In the genomic region with DNA sequence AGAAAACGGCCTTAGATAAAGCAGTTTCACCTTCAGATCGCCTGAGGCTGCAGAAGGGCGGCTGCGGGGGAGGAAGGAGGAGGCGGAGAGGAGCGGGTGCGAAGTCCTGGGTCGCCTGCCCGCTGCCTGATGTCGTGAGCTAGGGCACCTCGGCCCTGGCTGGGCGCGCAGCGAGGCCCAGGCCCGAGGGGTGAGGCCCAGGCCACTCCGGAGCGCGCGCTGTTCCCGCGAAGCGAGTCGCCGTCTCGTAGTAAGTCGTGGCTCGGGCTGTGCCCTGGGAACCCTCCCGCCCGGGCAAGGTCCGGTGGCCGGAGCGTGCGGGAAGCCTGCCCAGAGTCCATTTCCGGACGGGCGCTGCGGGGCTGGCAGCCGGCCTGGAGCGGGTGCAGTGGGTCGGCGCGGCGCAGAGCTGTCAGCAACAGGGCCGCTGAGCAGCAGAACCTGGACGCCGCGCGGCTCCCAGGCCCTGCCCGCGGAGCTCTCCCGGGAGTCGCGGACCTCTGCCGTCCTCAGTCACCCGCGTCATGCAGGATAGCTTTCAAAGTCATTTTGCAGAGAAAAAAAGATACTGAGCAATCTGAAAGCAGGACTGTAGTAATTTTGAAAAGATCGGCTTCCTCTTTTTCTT, we compare ENCODE assay signal across 8 cellular contexts. TPM values are rescaled to one million over a fixed set of nuclear protein-coding genes. Genes with fewer than 3 reads are reported as not detected.
DNase-seq lines count a peak whose midpoint lies in the region; ATAC-seq and TF ChIP-seq lines count a peak whose summit lies in the region.

No MANE protein-coding gene starts in this region.

- H3K27ac ChIP-seq in SK-N-SH (ENCODE audit: low read depth in 2 of 2, low read length in 1 of 2) = peak overlapping the region; percentile 97 to 98

- DNase-seq in AG09309 (ENCODE audit: low read depth) (no peak), SK-N-SH (peak; percentile 84), T47D (ENCODE audit: low read depth in 1 of 2, low spot score in 1 of 2) (peak; percentile 31 to 42), skeletal muscle cell (ENCODE audit: low read depth) (no peak), NCI-H1930 (lab: John Stamatoyannopoulos, UW) (no peak)

- peak overlapping the region; percentile 94 for H3K4me2 ChIP-seq in SK-N-SH

- CTCF ChIA-PET in SK-N-SH (lab: Yijun Ruan, JAX) = interaction anchor here (1.0 to 4.4 kb wide), 11 partner anchors 10 to 122 kb away, joined by 3 to 16 read pairs (median 5); a partner anchor contains a TSS

- no peak for TF ChIP-seq CTCF in AG09309 (IDR thresholded peaks at IDR 0.05; ENCODE audit: control insufficient read depth, insufficient read depth, low read depth, low read length, missing control alignments)
- TF ChIP-seq CTCF in SK-N-SH (IDR thresholded peaks at IDR 0.05) = no peak

- no peak; a peak in 1 of 4 replicates for TF ChIP-seq EP300 in SK-N-SH (IDR thresholded peaks at IDR 0.05; ENCODE audit: borderline replicate concordance in 1 of 2, low read depth in 1 of 2, low read length in 1 of 2)

- peaks cover 49% of the 10 kb centered on the region for H3K79me2 ChIP-seq in SK-N-SH (ENCODE audit: insufficient read depth)

- H3K4me1 ChIP-seq in SK-N-SH (ENCODE audit: control insufficient read depth in 1 of 2, insufficient read depth in 2 of 2, low read depth in 1 of 2, low read length in 1 of 2) = peaks cover 3 to 16% of the 10 kb centered on the region in 2 experiments; a peak in 3 of 4 replicates

- 0 out of 2 replicates have a peak, but pooled peaks cover 8% of the 10 kb centered on the region for H3K9me3 ChIP-seq in SK-N-SH
- no peaks in the 10 kb centered on the region for H3K9me3 ChIP-seq in iPS-18c (ENCODE audit: control insufficient read depth, insufficient read depth, low read length)

- H3K4me3 ChIP-seq in AG09309 (ENCODE audit: control insufficient read depth, low read depth, low read length) (peak overlapping the region; percentile 81), SK-N-SH (ENCODE audit: low read depth in 2 of 2, low read length in 1 of 2) (peak overlapping the region; percentile 81 to 84), iPS-18c (ENCODE audit: insufficient read depth, low read depth, low read length) (peak overlapping the region; percentile 71), skeletal muscle cell (ENCODE audit: low read depth, low read length) (peak overlapping the region; percentile 62)

- no peaks in the 10 kb centered on the region for H3K27me3 ChIP-seq in SK-N-SH (ENCODE audit: insufficient read depth)

- no peak for TF ChIP-seq RAD21 in SK-N-SH (IDR thresholded peaks at IDR 0.05; ENCODE audit: low read length)

- H3K9ac ChIP-seq in SK-N-SH = peak overlapping the region; percentile 84

- peak overlapping the region; percentile 88 for H2AFZ ChIP-seq in SK-N-SH (ENCODE audit: low read depth)

- in situ Hi-C loops in T47D (cut with HindIII; ENCODE audit: low pct_unique_long_range_greater_than_20kb, low sequenced_read_pairs) = no loop called here

- 12% methylated on average over 25 of the region's 57 CpGs for WGBS in SK-N-SH (ENCODE audit: low lambda C conversion rate)

- H4K20me1 ChIP-seq in SK-N-SH (ENCODE audit: insufficient read depth) = no peaks in the 10 kb centered on the region

- POLR2A ChIA-PET in SK-N-SH (lab: Yijun Ruan, JAX) = interaction anchor here (0.7 to 1.8 kb wide), 10 partner anchors 10 to 1893 kb away, joined by 3 to 9 read pairs (median 4); no protein-coding TSS in a partner anchor

- H3K9me2 ChIP-seq in SK-N-SH = no peaks in the 10 kb centered on the region

- H3F3A ChIP-seq in SK-N-SH (replicated peaks; ENCODE audit: insufficient read depth) = peaks cover 20% of the 10 kb centered on the region

- peaks cover 11 to 12% of the 10 kb centered on the region in 2 experiments for H3K36me3 ChIP-seq in SK-N-SH (replicated peaks in 1 of 2; ENCODE audit: control insufficient read depth in 1 of 2, insufficient read depth in 2 of 2, low read length in 1 of 2)

- ATAC-seq in GM19043 (IDR thresholded peaks at IDR 0.05; ENCODE audit: low read depth, unreplicated experiment) = peak; percentile 48
- ATAC-seq in HG03139 (IDR thresholded peaks at IDR 0.05; ENCODE audit: unreplicated experiment) = peak; percentile 52

TF ChIP-seq in SK-N-SH, 30 proteins besides CTCF, POLR2A, EP300 and RAD21:
- TF ChIP-seq JUND (IDR thresholded peaks at IDR 0.05) = no peak
- TF ChIP-seq ELF1 (IDR thresholded peaks at IDR 0.05) = no peak
- no peak for TF ChIP-seq RFX5 (IDR thresholded peaks at IDR 0.05; ENCODE audit: low read length)
- TF ChIP-seq FOXJ3 (CRISPR knock-in tag; IDR thresholded peaks at IDR 0.05) = no peak
- TF ChIP-seq, protein P1, sequence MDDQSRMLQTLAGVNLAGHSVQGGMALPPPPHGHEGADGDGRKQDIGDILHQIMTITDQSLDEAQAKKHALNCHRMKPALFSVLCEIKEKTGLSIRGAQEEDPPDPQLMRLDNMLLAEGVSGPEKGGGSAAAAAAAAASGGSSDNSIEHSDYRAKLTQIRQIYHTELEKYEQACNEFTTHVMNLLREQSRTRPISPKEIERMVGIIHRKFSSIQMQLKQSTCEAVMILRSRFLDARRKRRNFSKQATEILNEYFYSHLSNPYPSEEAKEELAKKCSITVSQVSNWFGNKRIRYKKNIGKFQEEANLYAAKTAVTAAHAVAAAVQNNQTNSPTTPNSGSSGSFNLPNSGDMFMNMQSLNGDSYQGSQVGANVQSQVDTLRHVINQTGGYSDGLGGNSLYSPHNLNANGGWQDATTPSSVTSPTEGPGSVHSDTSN (IDR thresholded peaks at IDR 0.05) = no peak
- peak; percentile 55; the same call in 1 of the 2 replicates for TF ChIP-seq MXI1 (IDR thresholded peaks at IDR 0.05; ENCODE audit: low read depth, low read length)
- TF ChIP-seq FOSL2 (IDR thresholded peaks at IDR 0.05; ENCODE audit: borderline replicate concordance, low read depth) = no peak
- TF ChIP-seq, protein P2, sequence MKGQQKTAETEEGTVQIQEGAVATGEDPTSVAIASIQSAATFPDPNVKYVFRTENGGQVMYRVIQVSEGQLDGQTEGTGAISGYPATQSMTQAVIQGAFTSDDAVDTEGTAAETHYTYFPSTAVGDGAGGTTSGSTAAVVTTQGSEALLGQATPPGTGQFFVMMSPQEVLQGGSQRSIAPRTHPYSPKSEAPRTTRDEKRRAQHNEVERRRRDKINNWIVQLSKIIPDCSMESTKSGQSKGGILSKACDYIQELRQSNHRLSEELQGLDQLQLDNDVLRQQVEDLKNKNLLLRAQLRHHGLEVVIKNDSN (IDR thresholded peaks at IDR 0.05; ENCODE audit: borderline replicate concordance, low read depth) = no peak
- TF ChIP-seq NFIC (IDR thresholded peaks at IDR 0.05; ENCODE audit: borderline replicate concordance) = peak; percentile 38; the same call in 1 of the 2 replicates
- TF ChIP-seq, protein P3, sequence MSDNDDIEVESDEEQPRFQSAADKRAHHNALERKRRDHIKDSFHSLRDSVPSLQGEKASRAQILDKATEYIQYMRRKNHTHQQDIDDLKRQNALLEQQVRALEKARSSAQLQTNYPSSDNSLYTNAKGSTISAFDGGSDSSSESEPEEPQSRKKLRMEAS (IDR thresholded peaks at IDR 0.05; ENCODE audit: low read depth) = peak; percentile 4
TF ChIP-seq in SK-N-SH: peak in this region for 3.

RNA-seq across cellular contexts. Expression of a gene that starts 18.7 kb away (rescaled TPM):
- polyA plus RNA-seq in SK-N-SH (2012; rRNA removed) = 16.4 and 21.2 TPM in 2 replicates
- 13.7 and 16.3 TPM in 2 replicates for polyA plus RNA-seq in SK-N-SH (2012; cell fraction: cytosol; rRNA removed)
- polyA plus RNA-seq in SK-N-SH (2012; cell fraction: nucleus; rRNA removed) = 21.6 and 24.9 TPM in 2 replicates

Comparison
In these comparisons a context has a peak if more than half of its experiments do, and no peak if none do; other contexts are left out.
1. DNase-seq: peak in SK-N-SH (single experiment) and T47D (2 of 2); none in AG09309 (single experiment), skeletal muscle cell (single experiment) and NCI-H1930 (0 of 2).
2. Peak in every context shown above with its lines, with median percentiles within 50 percentile points of each other: H3K4me3 ChIP-seq.